ENCODE assay signal across 1 cellular context in genomic region chr3:138078901-138079344, GRCh38.
A peak's percentile ranks its signal among the peaks of the same experiment; 100 is the strongest.
TF ChIP-seq lines count a peak whose summit lies in the region.

No MANE protein-coding gene starts in this region.

TF ChIP-seq in A549, 52 proteins besides CTCF, POLR2A, EP300 and RAD21 (continued from another document):
- TF ChIP-seq TFCP2L1 (CRISPR knock-in tag; IDR thresholded peaks at IDR 0.05) (no peak), NPAS2 (CRISPR knock-in tag; IDR thresholded peaks at IDR 0.05; ENCODE audit: borderline replicate concordance) (no peak), REST (IDR thresholded peaks at IDR 0.05) (no peak), HMGXB4 (CRISPR knock-in tag; IDR thresholded peaks at IDR 0.05; ENCODE audit: borderline replicate concordance) (no peak), MYC (IDR thresholded peaks at IDR 0.05; ENCODE audit: borderline replicate concordance, low read length) (no peak), BHLHE40 (IDR thresholded peaks at IDR 0.05; ENCODE audit: low read depth, low read length) (no peak), ZC3H11A (IDR thresholded peaks at IDR 0.05) (no peak), FOXS1 (CRISPR knock-in tag; IDR thresholded peaks at IDR 0.05) (no peak), RCOR1 (IDR thresholded peaks at IDR 0.05; ENCODE audit: low read depth, low read length) (no peak), PHF8 (IDR thresholded peaks at IDR 0.05; ENCODE audit: borderline replicate concordance, low read depth) (no peak), CEBPB (IDR thresholded peaks at IDR 0.05) (peak; percentile 68 to 86), ZSCAN20 (CRISPR knock-in tag; IDR thresholded peaks at IDR 0.05) (no peak), POLR2AphosphoS2 (conservative IDR thresholded peaks at IDR 0.05; ENCODE audit: low read length) (no peak), KDM1A (IDR thresholded peaks at IDR 0.05; ENCODE audit: low read depth) (no peak), CBX2 (IDR thresholded peaks at IDR 0.05; ENCODE audit: borderline replicate concordance, low read depth) (no peak), NR3C1 (IDR thresholded peaks at IDR 0.05) (no peak), FOSB (CRISPR knock-in tag; IDR thresholded peaks at IDR 0.05) (no peak), HOXB5 (CRISPR knock-in tag; IDR thresholded peaks at IDR 0.05) (no peak), BCL3 (IDR thresholded peaks at IDR 0.05) (0 out of 3 replicates have a peak, but pooled peaks have one; percentile 43), CBX8 (IDR thresholded peaks at IDR 0.05) (no peak), ZFP36 (IDR thresholded peaks at IDR 0.05; ENCODE audit: borderline replicate concordance, partially characterized antibody) (no peak), EHF (CRISPR knock-in tag; IDR thresholded peaks at IDR 0.05) (no peak)
- TF ChIP-seq, protein P1, sequence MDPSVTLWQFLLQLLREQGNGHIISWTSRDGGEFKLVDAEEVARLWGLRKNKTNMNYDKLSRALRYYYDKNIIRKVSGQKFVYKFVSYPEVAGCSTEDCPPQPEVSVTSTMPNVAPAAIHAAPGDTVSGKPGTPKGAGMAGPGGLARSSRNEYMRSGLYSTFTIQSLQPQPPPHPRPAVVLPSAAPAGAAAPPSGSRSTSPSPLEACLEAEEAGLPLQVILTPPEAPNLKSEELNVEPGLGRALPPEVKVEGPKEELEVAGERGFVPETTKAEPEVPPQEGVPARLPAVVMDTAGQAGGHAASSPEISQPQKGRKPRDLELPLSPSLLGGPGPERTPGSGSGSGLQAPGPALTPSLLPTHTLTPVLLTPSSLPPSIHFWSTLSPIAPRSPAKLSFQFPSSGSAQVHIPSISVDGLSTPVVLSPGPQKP (IDR thresholded peaks at IDR 0.05; ENCODE audit: low read depth, low read length): no peak
- TF ChIP-seq, protein P2, sequence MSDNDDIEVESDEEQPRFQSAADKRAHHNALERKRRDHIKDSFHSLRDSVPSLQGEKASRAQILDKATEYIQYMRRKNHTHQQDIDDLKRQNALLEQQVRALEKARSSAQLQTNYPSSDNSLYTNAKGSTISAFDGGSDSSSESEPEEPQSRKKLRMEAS (IDR thresholded peaks at IDR 0.05): peak; percentile 39; the same call in 1 of the 2 replicates
- TF ChIP-seq, protein P3, sequence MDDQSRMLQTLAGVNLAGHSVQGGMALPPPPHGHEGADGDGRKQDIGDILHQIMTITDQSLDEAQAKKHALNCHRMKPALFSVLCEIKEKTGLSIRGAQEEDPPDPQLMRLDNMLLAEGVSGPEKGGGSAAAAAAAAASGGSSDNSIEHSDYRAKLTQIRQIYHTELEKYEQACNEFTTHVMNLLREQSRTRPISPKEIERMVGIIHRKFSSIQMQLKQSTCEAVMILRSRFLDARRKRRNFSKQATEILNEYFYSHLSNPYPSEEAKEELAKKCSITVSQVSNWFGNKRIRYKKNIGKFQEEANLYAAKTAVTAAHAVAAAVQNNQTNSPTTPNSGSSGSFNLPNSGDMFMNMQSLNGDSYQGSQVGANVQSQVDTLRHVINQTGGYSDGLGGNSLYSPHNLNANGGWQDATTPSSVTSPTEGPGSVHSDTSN (IDR thresholded peaks at IDR 0.05): no peak
TF ChIP-seq in A549: peak in this region for 8.
